ENCODE assay signal across 21 cellular contexts in the genomic region with DNA sequence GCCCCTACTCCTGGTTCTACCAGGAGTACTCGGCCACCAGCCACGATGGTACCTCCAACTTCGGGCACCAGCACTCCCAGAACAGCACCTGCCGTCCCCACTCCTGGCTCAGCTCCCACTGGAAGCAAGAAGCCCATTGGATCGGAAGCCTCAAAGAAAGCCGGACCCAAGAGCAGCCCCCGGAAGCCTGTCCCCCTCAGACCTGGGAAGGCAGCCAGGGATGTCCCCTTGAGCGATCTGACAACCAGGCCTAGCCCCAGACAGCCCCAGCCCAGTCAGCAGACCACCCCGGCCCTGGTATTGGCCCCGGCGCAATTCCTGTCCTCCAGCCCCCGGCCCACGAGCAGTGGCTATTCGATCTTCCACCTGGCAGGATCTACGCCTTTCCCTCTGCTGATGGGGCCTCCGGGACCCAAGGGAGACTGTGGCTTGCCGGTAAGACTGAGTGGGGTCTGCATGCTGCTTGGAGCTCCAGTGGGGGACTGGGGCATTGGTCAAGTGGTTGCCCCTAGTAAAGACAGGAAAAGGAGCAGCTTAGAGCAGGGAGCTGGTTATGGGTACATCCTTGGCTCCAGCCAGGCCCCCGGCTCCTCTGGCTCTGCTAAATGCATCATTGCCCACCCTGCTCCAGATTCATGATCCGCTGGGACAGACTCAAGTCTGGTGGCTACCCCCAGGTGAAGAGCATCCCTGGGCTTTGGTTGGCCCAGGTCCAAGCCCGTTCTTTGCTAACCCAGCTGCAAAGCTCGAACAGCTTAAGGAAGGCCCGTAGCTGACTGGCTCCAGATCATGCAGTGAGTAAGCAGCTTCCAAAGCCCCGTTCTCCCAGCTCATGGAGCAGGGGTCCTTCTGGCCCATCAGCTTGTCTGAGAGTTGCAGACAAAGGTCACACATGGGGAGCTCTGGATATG. TPM values are rescaled to one million over a fixed set of nuclear protein-coding genes. Genes with fewer than 3 reads are reported as not detected.
DNase-seq lines count a peak whose midpoint lies in the region; ATAC-seq and TF ChIP-seq lines count a peak whose summit lies in the region.
"Had no signal": no experiment of that assay in that cellular context is flagged by ENCODE, and none has a peak within 500 bp of the region (broad histone marks: within the 10 kb centered on the region; RNA-seq: fewer than 3 reads in every experiment).

No MANE protein-coding gene starts in this region.

- no peaks in the 10 kb centered on the region for H3K9me3 Mint-ChIP-seq in chondrocyte (ENCODE audit: low read depth)
- H3K9me3 Mint-ChIP-seq in activated T-helper 1 cell treated with anti-CD3 and anti-CD28 coated beads, Interleukin-12 subunit alpha, Interleukin-12 subunit beta, Interleukin-2, Interleukin-4 antibody, amounts not matched to agents 30 ng/mL and 10 ng/mL and 1 ng/mL, durations not matched to agents 14 hours and 24 hours and 36 hours: no peaks in the 10 kb centered on the region

- no peak overlapping the region for H2AFZ ChIP-seq in mesenchymal stem cell (ENCODE audit: low read depth, low read length)
- H2AFZ ChIP-seq: parathyroid adenoma had no signal

- peaks cover 35% of the 10 kb centered on the region for H3K79me1 ChIP-seq in mesenchymal stem cell (replicated peaks; ENCODE audit: low read length, poor library complexity, severe bottlenecking)

- H3K14ac ChIP-seq in mesenchymal stem cell (ENCODE audit: low read length in 2 of 2): no peak overlapping the region

- H3K4me3 ChIP-seq in mesenchymal stem cell (ENCODE audit: insufficient read depth in 1 of 2, low read depth in 1 of 2, low read length in 2 of 2) (no peak overlapping the region), vagina (no peak overlapping the region)
- H3K4me3 ChIP-seq: stomach had no signal

- H2AK5ac ChIP-seq in mesenchymal stem cell (ENCODE audit: low read length, severe bottlenecking): peak overlapping the region; percentile 90

- no peak overlapping the region for H3K4me2 ChIP-seq in mesenchymal stem cell (ENCODE audit: low read length, poor library complexity, severe bottlenecking)

- H3K18ac ChIP-seq in mesenchymal stem cell (ENCODE audit: low read depth in 1 of 2, low read length in 2 of 2): no peak overlapping the region

- H3K4ac ChIP-seq in mesenchymal stem cell (ENCODE audit: low read depth in 1 of 2, low read length in 2 of 2): no peak overlapping the region

- no peak for TF ChIP-seq POLR2A in vagina (IDR thresholded peaks at IDR 0.05)

- H4K91ac ChIP-seq in mesenchymal stem cell (ENCODE audit: low read length): peak overlapping the region; percentile 54

- no peak overlapping the region for H4K8ac ChIP-seq in mesenchymal stem cell (ENCODE audit: low read length)

- 90% methylated on average over 23 of the region's 23 CpGs for WGBS in mesenchymal stem cell

- peaks cover 12% of the 10 kb centered on the region for H3K36me3 Mint-ChIP-seq in chondrocyte (ENCODE audit: low read depth)
- H3K36me3 Mint-ChIP-seq in activated T-helper 1 cell treated with anti-CD3 and anti-CD28 coated beads, Interleukin-12 subunit alpha, Interleukin-12 subunit beta, Interleukin-2, Interleukin-4 antibody, amounts not matched to agents 30 ng/mL and 10 ng/mL and 1 ng/mL, durations not matched to agents 14 hours and 24 hours and 36 hours (ENCODE audit: low read depth): no peaks in the 10 kb centered on the region
- H3K36me3 Mint-ChIP-seq: activated naive CD8-positive, alpha-beta T cell had no signal

- H3K4me3 Mint-ChIP-seq in chondrocyte (ENCODE audit: unreplicated experiment): peak overlapping the region; percentile 54
- H3K4me3 Mint-ChIP-seq in activated T-helper 1 cell treated with anti-CD3 and anti-CD28 coated beads, Interleukin-12 subunit alpha, Interleukin-12 subunit beta, Interleukin-2, Interleukin-4 antibody, amounts not matched to agents 30 ng/mL and 10 ng/mL and 1 ng/mL, durations not matched to agents 14 hours and 24 hours and 36 hours: no peak overlapping the region
- H3K4me3 Mint-ChIP-seq: activated naive CD8-positive, alpha-beta T cell had no signal

- H3K27ac Mint-ChIP-seq in chondrocyte (ENCODE audit: unreplicated experiment): peak overlapping the region; percentile 96
- H3K27ac Mint-ChIP-seq in activated T-helper 1 cell treated with anti-CD3 and anti-CD28 coated beads, Interleukin-12 subunit alpha, Interleukin-12 subunit beta, Interleukin-2, Interleukin-4 antibody, amounts not matched to agents 30 ng/mL and 10 ng/mL and 1 ng/mL, durations not matched to agents 14 hours and 24 hours and 36 hours: no peak overlapping the region
- H3K27ac Mint-ChIP-seq: activated naive CD8-positive, alpha-beta T cell had no signal

- H3K27me3 Mint-ChIP-seq in chondrocyte (ENCODE audit: low read depth): no peaks in the 10 kb centered on the region
- no peaks in the 10 kb centered on the region for H3K27me3 Mint-ChIP-seq in activated T-helper 1 cell treated with anti-CD3 and anti-CD28 coated beads, Interleukin-12 subunit alpha, Interleukin-12 subunit beta, Interleukin-2, Interleukin-4 antibody, amounts not matched to agents 30 ng/mL and 10 ng/mL and 1 ng/mL, durations not matched to agents 14 hours and 24 hours and 36 hours (ENCODE audit: insufficient read depth)
- H3K27me3 Mint-ChIP-seq: activated naive CD8-positive, alpha-beta T cell had no signal

- DNase-seq in Right ventricle myocardium superior: no peak
- DNase-seq in Right ventricle myocardium inferior (ENCODE audit: missing footprints): no peak
- DNase-seq in chondrocyte (ENCODE audit: low spot score): peak; percentile 72
- DNase-seq in mesenchymal stem cell: no peak
- DNase-seq in vagina (ENCODE audit: extremely low spot score in 2 of 2): no peak
- no peak for DNase-seq in activated T-helper 1 cell treated with anti-CD3 and anti-CD28 coated beads, Interleukin-12 subunit alpha, Interleukin-12 subunit beta, Interleukin-2, Interleukin-4 antibody, amounts not matched to agents 30 ng/mL and 10 ng/mL and 1 ng/mL, durations not matched to agents 14 hours and 24 hours and 36 hours (ENCODE audit: low spot score)
- DNase-seq in Ammon's horn (ENCODE audit: low spot score): no peak
- DNase-seq: central memory CD4-positive, alpha-beta T cell; DMS153; effector CD4-positive, alpha-beta T cell; head of caudate nucleus; NCI-H187 treated with DMSO at 0.1 percent for 48 hours; NCI-H446 treated with DMSO at 0.1 percent for 48 hours; RPMI8226; stomach had no signal

- H2BK120ac ChIP-seq in mesenchymal stem cell (ENCODE audit: low read depth, low read length): no peak overlapping the region

- H3K36me3 ChIP-seq in mesenchymal stem cell (ENCODE audit: control insufficient read depth in 1 of 2, insufficient read depth in 2 of 2, low read depth in 1 of 2, low read length in 2 of 2): peaks cover 0 to 39% of the 10 kb centered on the region in 2 experiments
- H3K36me3 ChIP-seq in vagina: no peaks in the 10 kb centered on the region

- peaks cover 52% of the 10 kb centered on the region for H3K4me1 ChIP-seq in mesenchymal stem cell (ENCODE audit: control insufficient read depth, insufficient read depth, low read depth, low read length)
- H3K4me1 ChIP-seq in vagina: peaks cover 64% of the 10 kb centered on the region
- H3K4me1 ChIP-seq: parathyroid adenoma had no signal

- TF ChIP-seq CTCF in chondrocyte (IDR thresholded peaks at IDR 0.05) (no peak), vagina (IDR thresholded peaks at IDR 0.05) (no peak)

- no peaks in the 10 kb centered on the region for H3K27me3 ChIP-seq in mesenchymal stem cell (ENCODE audit: control insufficient read depth in 1 of 2, insufficient read depth in 1 of 2, low read length in 2 of 2)
- H3K27me3 ChIP-seq in vagina: no peaks in the 10 kb centered on the region
- H3K27me3 ChIP-seq: stomach had no signal

- intact Hi-C loops in Right ventricle myocardium superior (cut with DNase I) (no loop called here), Right ventricle myocardium inferior (cut with DNase I) (no loop called here), vagina (cut with DNase I) (no loop called here)
- intact Hi-C loops in activated T-helper 1 cell treated with anti-CD3 and anti-CD28 coated beads, Interleukin-12 subunit alpha, Interleukin-12 subunit beta, Interleukin-2, Interleukin-4 antibody, amounts not matched to agents 30 ng/mL and 10 ng/mL and 1 ng/mL, durations not matched to agents 14 hours and 24 hours and 36 hours (cut with micrococcal nuclease): no loop called here

- H2BK15ac ChIP-seq in mesenchymal stem cell (ENCODE audit: low read depth, poor library complexity, severe bottlenecking): peak overlapping the region; percentile 7

- H3K4me1 Mint-ChIP-seq in chondrocyte (ENCODE audit: low read depth): peaks cover 65% of the 10 kb centered on the region
- H3K4me1 Mint-ChIP-seq in activated T-helper 1 cell treated with anti-CD3 and anti-CD28 coated beads, Interleukin-12 subunit alpha, Interleukin-12 subunit beta, Interleukin-2, Interleukin-4 antibody, amounts not matched to agents 30 ng/mL and 10 ng/mL and 1 ng/mL, durations not matched to agents 14 hours and 24 hours and 36 hours (ENCODE audit: low read depth): no peaks in the 10 kb centered on the region

- H3K9me3 ChIP-seq in mesenchymal stem cell (ENCODE audit: control insufficient read depth, low read length) (no peaks in the 10 kb centered on the region), vagina (no peaks in the 10 kb centered on the region)
- H3K9me3 ChIP-seq: stomach had no signal

- ATAC-seq in Right ventricle myocardium superior (ENCODE audit: poor library complexity): peak; percentile 34
- ATAC-seq in Right ventricle myocardium inferior: no peak
- no peak for ATAC-seq in GM21529 (IDR thresholded peaks at IDR 0.05; ENCODE audit: unreplicated experiment)
- ATAC-seq: esophagus mucosa, HCT116 had no signal

- H3K27ac ChIP-seq in mesenchymal stem cell (ENCODE audit: low read length, poor library complexity, severe bottlenecking) (peak overlapping the region; percentile 69), vagina (peak overlapping the region; percentile 88)
- H3K27ac ChIP-seq: C4-2B, parathyroid adenoma, stomach had no signal

- no peak overlapping the region for H2BK12ac ChIP-seq in mesenchymal stem cell (ENCODE audit: low read length in 2 of 2)

- no peak overlapping the region for H3K23ac ChIP-seq in mesenchymal stem cell (ENCODE audit: low read length in 2 of 2)

- no peak overlapping the region for H2BK5ac ChIP-seq in mesenchymal stem cell (ENCODE audit: low read depth, low read length, poor library complexity, severe bottlenecking)

- no peak overlapping the region for H3K9ac ChIP-seq in mesenchymal stem cell (ENCODE audit: low read length)
- H3K9ac ChIP-seq: parathyroid adenoma had no signal

RNA-seq across cellular contexts. Expression of a gene that starts 13.9 kb away (rescaled TPM):
- total RNA-seq in Right ventricle myocardium superior (8.0 TPM), Right ventricle myocardium inferior (9.8 TPM), chondrocyte (45.9 to 52.9 TPM (median 48.5 TPM) in 3 replicates), vagina (17.2 TPM)
- polyA plus RNA-seq in mesenchymal stem cell (2013, experiment 1 of 2): 13.9 TPM
- polyA plus RNA-seq in mesenchymal stem cell (2013, experiment 2 of 2): 12.5 TPM
- 6.1 and 7.4 TPM in 2 replicates for total RNA-seq in activated T-helper 1 cell treated with anti-CD3 and anti-CD28 coated beads, Interleukin-12 subunit alpha, Interleukin-12 subunit beta, Interleukin-2, Interleukin-4 antibody, amounts not matched to agents 30 ng/mL and 10 ng/mL and 1 ng/mL, durations not matched to agents 14 hours and 24 hours and 36 hours
